22 cellular contexts compared by ENCODE assay signal in genomic region chr5:91643796-91644195, GRCh38.
DNase-seq lines count a peak whose midpoint lies in the region; TF ChIP-seq lines count a peak whose summit lies in the region.
"Had no signal": no experiment of that assay in that cellular context is flagged by ENCODE, and none has a peak within 500 bp of the region (broad histone marks: within the 10 kb centered on the region; RNA-seq: fewer than 3 reads in every experiment).

No MANE protein-coding gene starts in this region.

- no peaks in the 10 kb centered on the region for H3K36me3 Mint-ChIP-seq in neural crest cell (ENCODE audit: low read depth)
- H3K36me3 Mint-ChIP-seq: activated naive CD4-positive, alpha-beta T cell treated with anti-CD3 and anti-CD28 coated beads, Interleukin-2, amount 50 U/mL, for 72 hours; CD8-positive, alpha-beta T cell; memory B cell had no signal

- TF ChIP-seq CTCF in neural crest cell (conservative IDR thresholded peaks at IDR 0.05): no peak

- no peaks in the 10 kb centered on the region for H3K27me3 Mint-ChIP-seq in neural crest cell (ENCODE audit: low read depth)
- H3K27me3 Mint-ChIP-seq: activated CD8-positive, alpha-beta T cell treated with anti-CD3 and anti-CD28 coated beads for 36 hours; T-helper 17 cell had no signal

- peak overlapping the region; percentile 55 for H3K27ac Mint-ChIP-seq in neural crest cell (ENCODE audit: unreplicated experiment)
- H3K27ac Mint-ChIP-seq: activated CD8-positive, alpha-beta T cell treated with anti-CD3 and anti-CD28 coated beads for 36 hours; activated naive CD4-positive, alpha-beta T cell treated with anti-CD3 and anti-CD28 coated beads, Interleukin-2, amount 50 U/mL, for 72 hours; CD8-positive, alpha-beta T cell; memory B cell; stimulated activated naive CD8-positive, alpha-beta T cell treated with anti-CD3 and anti-CD28 coated beads, Interleukin-15, amount 100 ng/mL, for 72 hours; T-helper 17 cell had no signal

- DNase-seq in HCEC 1CT (peak; percentile 17), astrocyte of the hippocampus (ENCODE audit: low read depth, low spot score) (peak; percentile 31), fibroblast of peridontal ligament (ENCODE audit: extremely low read depth) (peak; percentile 26), neural crest cell (ENCODE audit: low read depth, low spot score) (no peak), head of caudate nucleus (no peak), GM19240 (ENCODE audit: insufficient read length, low spot score) (no peak), posterior cingulate gyrus (no peak)
- no peak for DNase-seq in activated CD8-positive, alpha-beta memory T cell treated with anti-CD3 and anti-CD28 coated beads, Interleukin-2, amount 50 U/mL, for 48 hours
- DNase-seq: activated CD4-positive, alpha-beta T cell treated with anti-CD3 and anti-CD28 coated beads for 1 hour; activated CD8-positive, alpha-beta T cell treated with anti-CD3 and anti-CD28 coated beads for 36 hours; activated T-cell treated with anti-CD3 and anti-CD28 coated beads for 4 hours; AML-193; CD8-positive, alpha-beta T cell; cerebellar nuclear complex; NCI-H1048; NCI-H1694; NCI-H526; stimulated activated naive CD8-positive, alpha-beta T cell treated with anti-CD3 and anti-CD28 coated beads, Interleukin-15, amount 100 ng/mL, for 72 hours; T-helper 17 cell; tibial artery had no signal

- intact Hi-C loops in head of caudate nucleus (cut with DNase I) (no loop called here), posterior cingulate gyrus (cut with DNase I) (no loop called here)

- no peak overlapping the region for H3K4me3 Mint-ChIP-seq in neural crest cell
- H3K4me3 Mint-ChIP-seq: activated CD8-positive, alpha-beta T cell treated with anti-CD3 and anti-CD28 coated beads for 36 hours; CD8-positive, alpha-beta T cell; memory B cell; stimulated activated naive CD8-positive, alpha-beta T cell treated with anti-CD3 and anti-CD28 coated beads, Interleukin-15, amount 100 ng/mL, for 72 hours; T-helper 17 cell had no signal

- H3K4me1 Mint-ChIP-seq in neural crest cell: peaks cover 20% of the 10 kb centered on the region
- H3K4me1 Mint-ChIP-seq: memory B cell; stimulated activated naive CD8-positive, alpha-beta T cell treated with anti-CD3 and anti-CD28 coated beads, Interleukin-15, amount 100 ng/mL, for 72 hours; T-helper 17 cell had no signal

- no peaks in the 10 kb centered on the region for H3K9me3 Mint-ChIP-seq in neural crest cell
- H3K9me3 Mint-ChIP-seq: activated CD8-positive, alpha-beta T cell treated with anti-CD3 and anti-CD28 coated beads for 36 hours; activated naive CD4-positive, alpha-beta T cell treated with anti-CD3 and anti-CD28 coated beads, Interleukin-2, amount 50 U/mL, for 72 hours; CD8-positive, alpha-beta T cell; memory B cell; stimulated activated naive CD8-positive, alpha-beta T cell treated with anti-CD3 and anti-CD28 coated beads, Interleukin-15, amount 100 ng/mL, for 72 hours had no signal

Comparison
In these comparisons a context has a peak if more than half of its experiments do, and no peak if none do; other contexts are left out.
1. DNase-seq: peak in HCEC 1CT (single experiment), astrocyte of the hippocampus (single experiment) and fibroblast of peridontal ligament (single experiment); none in neural crest cell (single experiment), head of caudate nucleus (0 of 42), GM19240 (single experiment), posterior cingulate gyrus (0 of 10) and activated CD8-positive, alpha-beta memory T cell treated with anti-CD3 and anti-CD28 coated beads, Interleukin-2, amount 50 U/mL, for 48 hours (single experiment).